ENCODE assay signal across 8 cellular contexts in the genomic region with DNA sequence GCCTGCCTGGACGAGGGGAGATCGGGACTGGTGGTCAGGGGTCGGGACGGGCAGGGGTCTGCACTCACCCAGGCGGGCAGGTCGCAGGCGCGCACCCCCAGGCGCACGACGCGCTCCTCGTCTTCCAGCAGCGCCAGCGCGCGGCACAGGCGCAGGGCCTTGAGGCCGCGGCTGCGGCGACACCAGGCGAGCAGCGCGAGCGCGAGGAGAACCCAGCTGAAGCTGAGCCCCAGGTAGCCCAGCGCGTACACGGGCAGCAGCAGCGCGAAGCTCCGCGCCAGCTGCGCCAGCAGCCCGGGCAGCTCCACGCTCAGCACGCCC. TPM values are rescaled to one million over a fixed set of nuclear protein-coding genes. Genes with fewer than 3 reads are reported as not detected.
A peak's percentile ranks its signal among the peaks of the same experiment; 100 is the strongest.
DNase-seq lines count a peak whose midpoint lies in the region; ATAC-seq, FAIRE-seq and TF ChIP-seq lines count a peak whose summit lies in the region.

No MANE protein-coding gene starts in this region.

- H2AK5ac ChIP-seq in neuronal stem cell (ENCODE audit: low read depth, low read length): peak overlapping the region; percentile 51

- H3K36me3 ChIP-seq in neuronal stem cell (replicated peaks in 1 of 2; ENCODE audit: control insufficient read depth in 2 of 2, insufficient read depth in 2 of 2, low read length in 2 of 2): peaks cover 0 to 2% of the 10 kb centered on the region in 2 donors

- ATAC-seq in GM18861 (IDR thresholded peaks at IDR 0.05; ENCODE audit: unreplicated experiment) (peak; percentile 52), HG03045 (IDR thresholded peaks at IDR 0.05; ENCODE audit: unreplicated experiment) (peak; percentile 50), foreskin keratinocyte (peak; percentile 76)

- H3K27ac Mint-ChIP-seq in CD14-positive monocyte: peak overlapping the region; percentile 80 to 97 (median 88)

- H3K27ac ChIP-seq in foreskin keratinocyte (peak overlapping the region; percentile 92), neuronal stem cell (replicated peaks; ENCODE audit: low read length) (peak overlapping the region; percentile 75)

- peak; percentile 51 for DNase-seq in CD14-positive monocyte (ENCODE audit: low spot score)
- DNase-seq in NCI-H460 (ENCODE audit: extremely low read depth, low read depth): peak; percentile 44
- peak; percentile 67 for DNase-seq in activated gamma-delta T cell (lab: John Stamatoyannopoulos, UW)
- peak; percentile 51 to 63 for DNase-seq in foreskin keratinocyte
- peak; percentile 51 for DNase-seq in neuronal stem cell (ENCODE audit: low spot score)
- DNase-seq in urothelium cell line (ENCODE audit: low spot score): peak; percentile 58

- H3K9me3 ChIP-seq in neuronal stem cell (replicated peaks in 1 of 2; ENCODE audit: control insufficient read depth in 2 of 2, insufficient read depth in 1 of 2, low read depth in 1 of 2, low read length in 2 of 2): no peaks in the 10 kb centered on the region

- no peak overlapping the region for H2BK120ac ChIP-seq in neuronal stem cell (ENCODE audit: low read depth, low read length)

- H3K4ac ChIP-seq in neuronal stem cell (ENCODE audit: low read length): no peak overlapping the region

- peak overlapping the region; percentile 98 for H2AFZ ChIP-seq in neuronal stem cell (ENCODE audit: low read length)

- TF ChIP-seq CTCF in CD14-positive monocyte (IDR thresholded peaks at IDR 0.05) (no peak), foreskin keratinocyte (conservative IDR thresholded peaks at IDR 0.05) (peak; percentile 53)

- peak overlapping the region; percentile 99 for H3K14ac ChIP-seq in neuronal stem cell (ENCODE audit: low read length)

- H2BK5ac ChIP-seq in neuronal stem cell (ENCODE audit: low read length): peak overlapping the region; percentile 87

- H3K79me1 ChIP-seq in neuronal stem cell (ENCODE audit: low read depth, low read length): peaks cover 8% of the 10 kb centered on the region

- H3K9me3 Mint-ChIP-seq in CD14-positive monocyte: no peaks in the 10 kb centered on the region

- WGBS in neuronal stem cell (ENCODE audit: extremely low coverage in 2 of 2, insufficient read length in 2 of 2, insufficient replicate concordance in 1 of 2), 2 donors: no CpG with 5 or more reads among the region's 38 CpGs

- H3K4me2 ChIP-seq in neuronal stem cell (ENCODE audit: insufficient read depth, low read length, poor library complexity, severe bottlenecking): peak overlapping the region; percentile 91

- no peak overlapping the region for H4K91ac ChIP-seq in neuronal stem cell (ENCODE audit: low read depth, low read length, poor library complexity)

- no peaks in the 10 kb centered on the region for H3K27me3 Mint-ChIP-seq in CD14-positive monocyte (ENCODE audit: low read depth in 3 of 3)

- H3K27me3 ChIP-seq in foreskin keratinocyte (no peaks in the 10 kb centered on the region), neuronal stem cell (ENCODE audit: control insufficient read depth in 3 of 3, insufficient read depth in 3 of 3, low read depth in 1 of 3, low read length in 3 of 3) (peaks cover 0 to 4% (median 2%) of the 10 kb centered on the region in 3 experiments)

- peak overlapping the region; percentile 92 for H3K18ac ChIP-seq in neuronal stem cell (ENCODE audit: low read length)

- peak overlapping the region; percentile 70 to 100 for H3K4me3 ChIP-seq in neuronal stem cell (ENCODE audit: low read length in 2 of 2)

- H2BK12ac ChIP-seq in neuronal stem cell (ENCODE audit: low read length): peak overlapping the region; percentile 3

- FAIRE-seq in urothelium cell line (lab: Jason Lieb, UNC): no peak

- no peaks in the 10 kb centered on the region for H3K4me1 ChIP-seq in foreskin keratinocyte
- H3K4me1 ChIP-seq in neuronal stem cell (ENCODE audit: control insufficient read depth in 2 of 2, insufficient read depth in 1 of 2, low read depth in 1 of 2, low read length in 2 of 2): peaks cover 6 to 11% of the 10 kb centered on the region in 2 donors

- H2BK15ac ChIP-seq in neuronal stem cell (ENCODE audit: low read length): peak overlapping the region; percentile 35

- peak overlapping the region; percentile 97 for H3K9ac ChIP-seq in neuronal stem cell (ENCODE audit: low read depth, low read length, poor library complexity)

- peaks cover 0 to 6% of the 10 kb centered on the region in 2 donors for H3K36me3 Mint-ChIP-seq in CD14-positive monocyte

- H3K4me1 Mint-ChIP-seq in CD14-positive monocyte: peaks cover 31% of the 10 kb centered on the region

- intact Hi-C loops in CD14-positive monocyte (cut with micrococcal nuclease): loop anchor here (5.0 to 10.0 kb wide), 2 partner anchors 124 to 132 kb away; partner anchors contain the start of gene NCAPG2 (in 1 of the 2)

- H4K8ac ChIP-seq in neuronal stem cell (ENCODE audit: low read depth, low read length): no peak overlapping the region

- H3K23ac ChIP-seq in neuronal stem cell (ENCODE audit: low read depth, low read length, poor library complexity): peak overlapping the region; percentile 100

- H3K4me3 Mint-ChIP-seq in CD14-positive monocyte: peak overlapping the region; percentile 82 to 90

RNA-seq across cellular contexts. Expression of gene ESYT2, which starts 0.3 kb away (rescaled TPM):
- polyA plus RNA-seq in CD14-positive monocyte (10 to 100 TPM; 14.0 to 24.1 TPM), foreskin keratinocyte (18.5 and 21.5 TPM in 2 replicates)
- total RNA-seq in NCI-H460 (2014; rRNA removed; shearing (Covaris generic)): 124 and 126 TPM in 2 replicates
- 58.0 and 84.6 TPM in 2 replicates for polyA plus RNA-seq in NCI-H460 (2014; cell fraction: nucleus; rRNA removed)
- total RNA-seq in foreskin keratinocyte: 60.6 and 63.8 TPM in 2 replicates
- 11.4 TPM for polyA plus RNA-seq in neuronal stem cell (2013, experiment 1 of 2)
- polyA plus RNA-seq in neuronal stem cell (2013, experiment 2 of 2): 11.9 TPM

RNA-seq across cellular contexts. Expression of gene DYNC2I1, which starts 27.4 kb away (rescaled TPM):
- 1 to 10 TPM; 4.3 to 6.1 TPM for polyA plus RNA-seq in CD14-positive monocyte
- total RNA-seq in NCI-H460 (2014; rRNA removed; shearing (Covaris generic)): 6.1 and 6.7 TPM in 2 replicates
- 4.4 and 5.7 TPM in 2 replicates for polyA plus RNA-seq in NCI-H460 (2014; cell fraction: nucleus; rRNA removed)
- total RNA-seq in foreskin keratinocyte: 5.1 and 5.7 TPM in 2 replicates
- polyA plus RNA-seq in foreskin keratinocyte: 3.7 TPM in 2 replicates
- polyA plus RNA-seq in neuronal stem cell (2013, experiment 1 of 2): 14.3 TPM
- polyA plus RNA-seq in neuronal stem cell (2013, experiment 2 of 2): 17.2 TPM

Comparison
In these comparisons a context has a peak if more than half of its experiments do, and no peak if none do; other contexts are left out.
1. Peak in every context shown above with its lines: DNase-seq, ATAC-seq, H3K4me3 ChIP-seq and H3K27ac ChIP-seq.